12 cellular contexts compared by ENCODE assay signal in the genomic region with DNA sequence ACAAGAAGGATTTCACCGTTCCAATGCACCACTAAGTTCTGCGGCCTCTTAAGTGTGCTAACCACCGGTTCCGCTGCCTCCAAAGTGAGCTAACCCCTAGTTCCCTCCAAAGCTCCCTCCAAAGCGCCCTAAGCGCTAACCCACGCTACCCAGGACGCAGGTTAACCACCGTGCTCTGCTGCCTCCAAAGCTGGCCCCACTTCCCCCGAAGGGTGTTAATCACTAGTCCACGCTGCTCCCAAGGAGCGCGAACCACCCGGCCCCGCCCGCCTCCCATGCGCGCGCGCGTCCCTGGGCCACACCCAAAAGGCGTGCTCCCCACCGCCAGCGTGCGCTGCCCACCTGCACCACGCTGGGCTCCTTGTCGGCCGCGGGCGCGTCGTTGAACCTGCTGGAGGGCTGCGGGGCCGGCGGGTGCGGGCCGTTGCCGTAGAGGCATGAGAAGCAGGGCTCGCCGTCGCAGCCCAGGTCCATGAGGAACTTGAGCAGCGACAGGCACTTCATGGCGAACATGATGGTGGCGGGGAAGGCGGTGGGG. TPM values are rescaled to one million over a fixed set of nuclear protein-coding genes. Genes with fewer than 3 reads are reported as not detected.
DNase-seq lines count a peak whose midpoint lies in the region; ATAC-seq and TF ChIP-seq lines count a peak whose summit lies in the region.
"Had no signal": no experiment of that assay in that cellular context is flagged by ENCODE, and none has a peak within 500 bp of the region (broad histone marks: within the 10 kb centered on the region; RNA-seq: fewer than 3 reads in every experiment).

No MANE protein-coding gene starts in this region.

- POLR2A ChIA-PET in CD4-positive, alpha-beta T cell (lab: Charles Lee) = interaction anchor here (1.1 to 6.4 kb wide), 11 partner anchors 17 to 242 kb away, joined by 3 to 80 read pairs (median 11); no protein-coding TSS in a partner anchor

- no peak for ATAC-seq in CD4-positive, alpha-beta T cell (ENCODE audit: poor library complexity)
- ATAC-seq in effector memory CD8-positive, alpha-beta T cell (replicated peaks) = no peak
- ATAC-seq in GM19395 (IDR thresholded peaks at IDR 0.05; ENCODE audit: unreplicated experiment) (no peak), GM18873 (IDR thresholded peaks at IDR 0.05; ENCODE audit: low FRiP score, unreplicated experiment) (no peak)

- H3K4me1 Mint-ChIP-seq in CD4-positive, alpha-beta T cell (ENCODE audit: low read depth) = no peaks in the 10 kb centered on the region
- H3K4me1 Mint-ChIP-seq in effector memory CD8-positive, alpha-beta T cell (ENCODE audit: low read depth in 2 of 2) = peaks cover 4% of the 10 kb centered on the region in 2 donors
- H3K4me1 Mint-ChIP-seq in neural crest cell = peaks cover 12% of the 10 kb centered on the region

- TF ChIP-seq CTCF in CD4-positive, alpha-beta T cell (IDR thresholded peaks at IDR 0.05) = no peak
- TF ChIP-seq CTCF in neural crest cell (conservative IDR thresholded peaks at IDR 0.05) = no peak

- H3K36me3 ChIP-seq in HUES64 (ENCODE audit: insufficient read depth, low read length) = no peaks in the 10 kb centered on the region

- peaks cover 9% of the 10 kb centered on the region for H3K27me3 Mint-ChIP-seq in CD4-positive, alpha-beta T cell
- H3K27me3 Mint-ChIP-seq in effector memory CD8-positive, alpha-beta T cell = no peaks in the 10 kb centered on the region
- peaks cover 39% of the 10 kb centered on the region for H3K27me3 Mint-ChIP-seq in neural crest cell (ENCODE audit: low read depth)

- H3K9me3 ChIP-seq in CD4-positive, alpha-beta T cell (ENCODE audit: control insufficient read depth, low read length) = no peaks in the 10 kb centered on the region
- H3K9me3 ChIP-seq in HUES64 (ENCODE audit: insufficient read depth, low read depth, low read length) = no peaks in the 10 kb centered on the region
- H3K9me3 ChIP-seq: heart left ventricle had no signal

- H3K4me1 ChIP-seq in HUES64 (ENCODE audit: insufficient read depth, low read length) = no peaks in the 10 kb centered on the region

- H3K4me3 Mint-ChIP-seq in CD4-positive, alpha-beta T cell = peak overlapping the region; percentile 68
- peak overlapping the region; percentile 31 to 62 for H3K4me3 Mint-ChIP-seq in effector memory CD8-positive, alpha-beta T cell
- no peak overlapping the region for H3K4me3 Mint-ChIP-seq in neural crest cell

- H3K9me3 Mint-ChIP-seq in CD4-positive, alpha-beta T cell = no peaks in the 10 kb centered on the region
- H3K9me3 Mint-ChIP-seq in effector memory CD8-positive, alpha-beta T cell = no peaks in the 10 kb centered on the region
- H3K9me3 Mint-ChIP-seq in neural crest cell = no peaks in the 10 kb centered on the region

- no peak overlapping the region for H3K27ac ChIP-seq in CD4-positive, alpha-beta T cell (ENCODE audit: low read depth, low read length)
- no peak overlapping the region for H3K27ac ChIP-seq in HUES64 (ENCODE audit: low read depth, low read length)

- no peaks in the 10 kb centered on the region for H3K36me3 Mint-ChIP-seq in CD4-positive, alpha-beta T cell (ENCODE audit: low read depth)
- peaks cover 10% of the 10 kb centered on the region for H3K36me3 Mint-ChIP-seq in effector memory CD8-positive, alpha-beta T cell (ENCODE audit: insufficient read depth)
- H3K36me3 Mint-ChIP-seq in neural crest cell (ENCODE audit: low read depth) = peaks cover 2% of the 10 kb centered on the region

- H3K4me3 ChIP-seq in HUES64 (ENCODE audit: low read length) = peak overlapping the region; percentile 44

- H3K27me3 ChIP-seq in CD4-positive, alpha-beta T cell (ENCODE audit: control insufficient read depth, insufficient read depth, low read length) = peaks cover 7% of the 10 kb centered on the region
- peaks cover 22% of the 10 kb centered on the region for H3K27me3 ChIP-seq in HUES64 (ENCODE audit: insufficient read depth, low read length)

- no peak for DNase-seq in CD4-positive, alpha-beta T cell
- no peak for DNase-seq in effector memory CD8-positive, alpha-beta T cell
- DNase-seq in neural crest cell (ENCODE audit: low read depth, low spot score) = no peak
- DNase-seq in HuH-7 (ENCODE audit: low spot score) = no peak
- no peak for DNase-seq in erythroblast (lab: John Stamatoyannopoulos, UW)
- DNase-seq: HCEC 1CT had no signal

- H3K9ac ChIP-seq in HUES64 (ENCODE audit: low read depth, low read length) = no peak overlapping the region

- H3K27ac Mint-ChIP-seq in CD4-positive, alpha-beta T cell = no peak overlapping the region
- H3K27ac Mint-ChIP-seq in effector memory CD8-positive, alpha-beta T cell = no peak overlapping the region
- H3K27ac Mint-ChIP-seq in neural crest cell (ENCODE audit: unreplicated experiment) = peak overlapping the region; percentile 27

- intact Hi-C loops in CD4-positive, alpha-beta T cell (cut with DNase I, micrococcal nuclease) = loop anchor here (1.0 to 5.0 kb wide), 5 partner anchors 31 to 243 kb away; no protein-coding TSS in a partner anchor

- TF ChIP-seq POLR2A in erythroblast (IDR thresholded peaks at IDR 0.05; ENCODE audit: low read length) = no peak

- CTCF ChIA-PET in CD4-positive, alpha-beta T cell (lab: Charles Lee) = interaction anchor here (0.7 to 5.9 kb wide), 13 partner anchors 8 to 1365 kb away, joined by 3 to 163 read pairs (median 16); a partner anchor contains a TSS

- WGBS in HUES64 = 90% methylated on average over 45 of the region's 45 CpGs

RNA-seq across cellular contexts. Expression of a gene that starts 11.7 kb away (rescaled TPM):
- total RNA-seq in CD4-positive, alpha-beta T cell = not detected
- polyA plus RNA-seq in HUES64 (2013, experiment 1 of 2) = 0.95 TPM
- 2.3 TPM for polyA plus RNA-seq in HUES64 (2013, experiment 2 of 2)
- total RNA-seq in neural crest cell = 13.4 and 14.7 TPM in 2 replicates
- total RNA-seq: heart left ventricle, RPMI7951 had no signal
- polyA plus RNA-seq: heart left ventricle had no signal

RNA-seq across cellular contexts. Expression of a gene that starts 37.5 kb away (rescaled TPM):
- total RNA-seq in CD4-positive, alpha-beta T cell = 1 to 10 TPM in 1 of 2 experiments, under 1 TPM in 1; 0.98 to 1.2 TPM
- polyA plus RNA-seq in HUES64 (2013, experiment 1 of 2) = 0.30 TPM
- polyA plus RNA-seq in HUES64 (2013, experiment 2 of 2) = 0.51 TPM
- 3.0 and 3.5 TPM in 2 replicates for total RNA-seq in neural crest cell
- total RNA-seq: occipital lobe had no signal

RNA-seq across cellular contexts. Expression of a gene that starts 58.3 kb away (rescaled TPM):
- total RNA-seq in CD4-positive, alpha-beta T cell = not detected
- not detected for polyA plus RNA-seq in HUES64 (2013, experiment 1 of 2)
- polyA plus RNA-seq in HUES64 (2013, experiment 2 of 2) = not detected
- not detected in 2 replicates for total RNA-seq in neural crest cell
- total RNA-seq: occipital lobe, RPMI7951 had no signal

Comparison
In these comparisons a context has a peak if more than half of its experiments do, and no peak if none do; other contexts are left out.
1. RNA of a gene that starts 11.7 kb away (total RNA-seq): 13.4 to 14.7 TPM in neural crest cell; not detected in CD4-positive, alpha-beta T cell; every median in the first group is over 10 times any median in the second.